Comparison of ENCODE assay signal across 20 cellular contexts in the genomic region with DNA sequence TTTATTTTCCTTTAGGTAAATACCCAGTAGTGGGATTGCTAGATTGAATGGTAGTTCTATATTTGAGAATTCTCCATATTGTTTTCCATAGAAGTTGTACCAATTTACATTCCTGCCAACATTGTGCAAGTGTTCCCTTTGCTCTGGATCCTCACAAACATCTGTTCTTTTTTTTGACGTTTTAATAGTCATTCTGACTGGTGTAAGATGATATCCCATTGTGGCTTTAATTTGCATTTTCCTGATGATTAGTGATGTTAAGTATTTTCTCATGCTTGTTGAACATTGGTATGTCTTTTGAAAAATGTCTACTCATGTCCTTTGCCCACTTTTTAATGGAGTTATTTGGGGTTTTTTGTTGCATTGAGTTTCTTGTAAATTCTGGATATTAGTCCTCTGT.
DNase-seq lines count a peak whose midpoint lies in the region; ATAC-seq lines count a peak whose summit lies in the region.
"Had no signal": no experiment of that assay in that cellular context is flagged by ENCODE, and none has a peak within 500 bp of the region (broad histone marks: within the 10 kb centered on the region; RNA-seq: fewer than 3 reads in every experiment).

No MANE protein-coding gene starts in this region.

- in situ Hi-C loops in ACHN (cut with HindIII; ENCODE audit: low pct_ligation_motif_present, low pct_unique_long_range_greater_than_20kb, low sequenced_read_pairs) = no loop called here

- ATAC-seq in HG03442 (IDR thresholded peaks at IDR 0.05; ENCODE audit: unreplicated experiment) = no peak

- DNase-seq in NCI-H524 (lab: John Stamatoyannopoulos, UW) (peak; percentile 4 to 65), NCI-H524 treated with DMSO at 0.1 percent for 48 hours (lab: John Stamatoyannopoulos, UW) (no peak), RKO (ENCODE audit: low spot score) (peak; percentile 28), fibroblast of gingiva (ENCODE audit: low read depth) (peak; percentile 94), ACHN (no peak), HuH-7 (ENCODE audit: low spot score) (no peak)
- DNase-seq in activated CD8-positive, alpha-beta memory T cell treated with anti-CD3 and anti-CD28 coated beads for 24 hours = no peak
- DNase-seq: 8988T; activated CD4-positive, alpha-beta T cell treated with anti-CD3 and anti-CD28 coated beads, Interleukin-2, amount 10 ng/mL, durations not matched to agents 24 days and 14 days; activated T-cell treated with anti-CD3 and anti-CD28 coated beads, Interleukin-2, amount 50 U/mL, for 24 hours; adrenal gland; Caco-2; dermis blood vessel endothelial cell; H9; KG1; NCI-H1417 treated with DMSO at 0.1 percent for 48 hours; stimulated activated CD4-positive, alpha-beta T cell treated with anti-CD3 and anti-CD28 coated beads, Interleukin-4, amount 100 ng/mL, for 1 hour; T1000; transverse colon had no signal

Comparison
In these comparisons a context has a peak if more than half of its experiments do, and no peak if none do; other contexts are left out.
1. DNase-seq: peak in NCI-H524 (2 of 2), RKO (single experiment) and fibroblast of gingiva (single experiment); none in NCI-H524 treated with DMSO at 0.1 percent for 48 hours (single experiment), ACHN (single experiment), activated CD8-positive, alpha-beta memory T cell treated with anti-CD3 and anti-CD28 coated beads for 24 hours (single experiment) and HuH-7 (single experiment).